ENCODE assay signal across 2 cellular contexts in genomic region chr10:101839421-101840063, GRCh38.
TF ChIP-seq lines count a peak whose summit lies in the region.

No MANE protein-coding gene starts in this region.

TF ChIP-seq in IMR-90, 13 proteins besides CTCF, POLR2A, EP300 and RAD21:
- no peak for TF ChIP-seq RFX5 (IDR thresholded peaks at IDR 0.05; ENCODE audit: low read depth, low read length)

TF ChIP-seq in endothelial cell of umbilical vein, 7 proteins besides CTCF, POLR2A, EP300 and RAD21:
- TF ChIP-seq GATA2 (IDR thresholded peaks at IDR 0.05; ENCODE audit: insufficient read depth, insufficient read length, low read depth, low read length), result no peak
- TF ChIP-seq EZH2 (IDR thresholded peaks at IDR 0.05; ENCODE audit: borderline replicate concordance, low read depth, low read length, severe bottlenecking), result no peak
- TF ChIP-seq POLR2AphosphoS5 (IDR thresholded peaks at IDR 0.05; ENCODE audit: insufficient read depth, low read depth, low read length), result no peak
- no peak for TF ChIP-seq JUN (IDR thresholded peaks at IDR 0.05; ENCODE audit: borderline replicate concordance, insufficient read depth, insufficient read length, low read depth)
- no peak for TF ChIP-seq MAX (IDR thresholded peaks at IDR 0.05; ENCODE audit: insufficient read depth, insufficient read length)
- no peak for TF ChIP-seq FOS (IDR thresholded peaks at IDR 0.05; ENCODE audit: borderline replicate concordance, insufficient read depth, low read length)
- no peak for TF ChIP-seq MYC (IDR thresholded peaks at IDR 0.05; ENCODE audit: low read depth, low read length)
